In genomic region chr10:121425623-121426022, GRCh38 we compare ENCODE assay signal across 20 cellular contexts.
"Had no signal": no experiment of that assay in that cellular context is flagged by ENCODE, and none has a peak within 500 bp of the region (broad histone marks: within the 10 kb centered on the region; RNA-seq: fewer than 3 reads in every experiment).

No MANE protein-coding gene starts in this region.

- H3K4me2 ChIP-seq: smooth muscle cell had no signal

- H3K4me3 ChIP-seq: coronary artery, gastrocnemius medialis, right atrium auricular region, smooth muscle cell, suprapubic skin, thyroid gland, upper lobe of left lung, vagina had no signal

- H3K9me3 Mint-ChIP-seq: stimulated activated effector memory CD8-positive, alpha-beta T cell treated with anti-CD3 and anti-CD28 coated beads, Interleukin-12 subunit alpha, Interleukin-12 subunit beta, amount 100 ng/mL, for 72 hours had no signal

- H3K27ac ChIP-seq: coronary artery, gastrocnemius medialis, neutrophil, right atrium auricular region, suprapubic skin, thyroid gland, upper lobe of left lung, vagina had no signal

- ATAC-seq: esophagus mucosa; gastrocnemius medialis; left lobe of liver; stimulated activated effector memory CD8-positive, alpha-beta T cell treated with anti-CD3 and anti-CD28 coated beads, Interleukin-12 subunit alpha, Interleukin-12 subunit beta, amount 100 ng/mL, for 72 hours; stimulated activated naive CD8-positive, alpha-beta T cell treated with anti-CD3 and anti-CD28 coated beads, Interleukin-15, Interleukin-2, amounts not matched to agents 100 U/mL and 50 U/mL, for 24 hours had no signal

- H3K36me3 Mint-ChIP-seq: naive B cell; stimulated activated effector memory CD8-positive, alpha-beta T cell treated with anti-CD3 and anti-CD28 coated beads, Interleukin-12 subunit alpha, Interleukin-12 subunit beta, amount 100 ng/mL, for 72 hours had no signal

- H3K4me1 ChIP-seq: gastrocnemius medialis, right atrium auricular region, suprapubic skin, upper lobe of left lung, vagina had no signal

- FAIRE-seq: endometrium had no signal

- H3K27me3 ChIP-seq: gastrocnemius medialis, neutrophil, right atrium auricular region, suprapubic skin, thyroid gland, upper lobe of left lung, vagina had no signal

- H3K9me3 ChIP-seq: gastrocnemius medialis, neutrophil, right atrium auricular region, suprapubic skin, thyroid gland, upper lobe of left lung, vagina had no signal

- H3K27ac Mint-ChIP-seq: naive B cell; stimulated activated effector memory CD8-positive, alpha-beta T cell treated with anti-CD3 and anti-CD28 coated beads, Interleukin-12 subunit alpha, Interleukin-12 subunit beta, amount 100 ng/mL, for 72 hours had no signal

- H3K27me3 Mint-ChIP-seq: naive B cell had no signal

- H3K36me3 ChIP-seq: gastrocnemius medialis, neutrophil, right atrium auricular region, suprapubic skin, thyroid gland, upper lobe of left lung, vagina had no signal

- H3K4me3 Mint-ChIP-seq: stimulated activated effector memory CD8-positive, alpha-beta T cell treated with anti-CD3 and anti-CD28 coated beads, Interleukin-12 subunit alpha, Interleukin-12 subunit beta, amount 100 ng/mL, for 72 hours had no signal

- DNase-seq: caudate nucleus; effector memory CD4-positive, alpha-beta T cell; gastrocnemius medialis; naive B cell; posterior cingulate gyrus; stimulated activated CD4-positive, alpha-beta T cell treated with anti-CD3 and anti-CD28 coated beads, Interleukin-2, amount 100 ng/mL, for 48 hours; stimulated activated CD8-positive, alpha-beta memory T cell treated with anti-CD3 and anti-CD28 coated beads, Interleukin-4, amount 100 ng/mL, for 48 hours; stimulated activated naive CD8-positive, alpha-beta T cell treated with anti-CD3 and anti-CD28 coated beads, Interleukin-15, Interleukin-2, amounts not matched to agents 100 U/mL and 50 U/mL, for 24 hours; thyroid gland; upper lobe of left lung had no signal

- H3K4me1 Mint-ChIP-seq: naive B cell; stimulated activated effector memory CD8-positive, alpha-beta T cell treated with anti-CD3 and anti-CD28 coated beads, Interleukin-12 subunit alpha, Interleukin-12 subunit beta, amount 100 ng/mL, for 72 hours had no signal
